In genomic region chr9:91416086-91416712, GRCh38 we compare ENCODE assay signal across 14 cellular contexts. TPM values are rescaled to one million over a fixed set of nuclear protein-coding genes. Genes with fewer than 3 reads are reported as not detected.
DNase-seq lines count a peak whose midpoint lies in the region; ATAC-seq and TF ChIP-seq lines count a peak whose summit lies in the region.
"Had no signal": no experiment of that assay in that cellular context is flagged by ENCODE, and none has a peak within 500 bp of the region (broad histone marks: within the 10 kb centered on the region; RNA-seq: fewer than 3 reads in every experiment).

No MANE protein-coding gene starts in this region.

- 54 to 58% methylated on average over 4 of the region's 4 CpGs for WGBS in GM23248 (ENCODE audit: low coverage in 1 of 2, low lambda C conversion rate in 2 of 2, missing lambda C conversion rate in 2 of 2), 2 experiments

- H3K4me3 ChIP-seq in GM23248: no peak overlapping the region

- no peaks in the 10 kb centered on the region for H3K27me3 ChIP-seq in GM23248 (replicated peaks; ENCODE audit: insufficient read depth)

- peak overlapping the region; percentile 97; the same call in 1 of the 2 replicates for H3K27ac ChIP-seq in GM23248
- no peak overlapping the region for H3K27ac ChIP-seq in substantia nigra (ENCODE audit: low read depth, low read length, poor library complexity, severe bottlenecking)

- peaks cover 10% of the 10 kb centered on the region for H3K36me3 Mint-ChIP-seq in activated naive CD8-positive, alpha-beta T cell treated with anti-CD3 and anti-CD28 coated beads for 36 hours
- H3K36me3 Mint-ChIP-seq in immature natural killer cell: peaks cover 0 to under 1% (median 0%) of the 10 kb centered on the region in 3 donors
- H3K36me3 Mint-ChIP-seq in type B pancreatic cell: peaks cover 6% of the 10 kb centered on the region
- H3K36me3 Mint-ChIP-seq: WTC11 had no signal

- H3K9me3 ChIP-seq in GM23248 (ENCODE audit: low read depth): no peaks in the 10 kb centered on the region

- no peak for ATAC-seq in HG03442 (IDR thresholded peaks at IDR 0.05; ENCODE audit: unreplicated experiment)
- ATAC-seq in HG02884 (IDR thresholded peaks at IDR 0.05; ENCODE audit: unreplicated experiment): no peak
- ATAC-seq: CD8-positive, alpha-beta T cell; WTC11 had no signal

- peaks cover 59% of the 10 kb centered on the region for H3K4me1 ChIP-seq in GM23248 (ENCODE audit: insufficient read depth)

- peaks cover 44% of the 10 kb centered on the region for H3F3A ChIP-seq in GM23248 (ENCODE audit: insufficient read depth)

- in situ Hi-C loops in GM23248 (cut with MboI): no loop called here

- TF ChIP-seq CTCF in type B pancreatic cell (conservative IDR thresholded peaks at IDR 0.05): no peak

- H4K20me1 ChIP-seq in GM23248 (ENCODE audit: insufficient read depth): no peaks in the 10 kb centered on the region

- H2AFZ ChIP-seq in GM23248: no peak overlapping the region

- no peak overlapping the region for H3K4me3 Mint-ChIP-seq in activated naive CD8-positive, alpha-beta T cell treated with anti-CD3 and anti-CD28 coated beads for 36 hours
- peak overlapping the region in 4 of 5 donors; percentile 1 to 50 (median 24) for H3K4me3 Mint-ChIP-seq in immature natural killer cell
- H3K4me3 Mint-ChIP-seq in type B pancreatic cell: no peak overlapping the region
- H3K4me3 Mint-ChIP-seq: CD8-positive, alpha-beta T cell; effector memory CD8-positive, alpha-beta T cell; WTC11 had no signal

- H3K4me1 Mint-ChIP-seq in activated naive CD8-positive, alpha-beta T cell treated with anti-CD3 and anti-CD28 coated beads for 36 hours: peaks cover 50% of the 10 kb centered on the region
- H3K4me1 Mint-ChIP-seq in immature natural killer cell: peaks cover 78 to 97% of the 10 kb centered on the region in 2 donors
- H3K4me1 Mint-ChIP-seq in type B pancreatic cell (ENCODE audit: unreplicated experiment): peaks cover 38% of the 10 kb centered on the region

- H3K4me2 ChIP-seq in GM23248 (ENCODE audit: unreplicated experiment): peak overlapping the region; percentile 63

- peak; percentile 32 for DNase-seq in AG08396 (ENCODE audit: low spot score)
- peak; percentile 81 for DNase-seq in GM23248
- DNase-seq in activated naive CD8-positive, alpha-beta T cell treated with anti-CD3 and anti-CD28 coated beads for 36 hours: no peak
- no peak for DNase-seq in immature natural killer cell
- DNase-seq in substantia nigra (lab: John Stamatoyannopoulos, UW): no peak
- no peak for DNase-seq in type B pancreatic cell (ENCODE audit: extremely low spot score, unreplicated experiment)
- DNase-seq: CD8-positive, alpha-beta T cell; effector memory CD8-positive, alpha-beta T cell; MM.1S; NCI-H345; RPMI8226 had no signal

- no peaks in the 10 kb centered on the region for H3K9me2 ChIP-seq in GM23248 (ENCODE audit: insufficient read depth)

- H3K9me3 Mint-ChIP-seq in activated naive CD8-positive, alpha-beta T cell treated with anti-CD3 and anti-CD28 coated beads for 36 hours: no peaks in the 10 kb centered on the region
- H3K9me3 Mint-ChIP-seq in immature natural killer cell: no peaks in the 10 kb centered on the region
- no peaks in the 10 kb centered on the region for H3K9me3 Mint-ChIP-seq in type B pancreatic cell
- H3K9me3 Mint-ChIP-seq: CD8-positive, alpha-beta T cell; effector memory CD8-positive, alpha-beta T cell; WTC11 had no signal

- peak overlapping the region; percentile 48 for H3K27ac Mint-ChIP-seq in activated naive CD8-positive, alpha-beta T cell treated with anti-CD3 and anti-CD28 coated beads for 36 hours
- H3K27ac Mint-ChIP-seq in immature natural killer cell (peak overlapping the region in 4 of 6 donors; percentile 6 to 68 (median 43)), type B pancreatic cell (no peak overlapping the region)
- H3K27ac Mint-ChIP-seq: CD8-positive, alpha-beta T cell; WTC11 had no signal

- H3K36me3 ChIP-seq in GM23248 (ENCODE audit: low read depth): no peaks in the 10 kb centered on the region

- H3K9ac ChIP-seq in GM23248: peak overlapping the region; percentile 31; the same call in 1 of the 2 replicates

- H3K79me2 ChIP-seq in GM23248 (ENCODE audit: insufficient read depth): peaks cover 98% of the 10 kb centered on the region

- peaks cover 33% of the 10 kb centered on the region for H3K27me3 Mint-ChIP-seq in activated naive CD8-positive, alpha-beta T cell treated with anti-CD3 and anti-CD28 coated beads for 36 hours
- H3K27me3 Mint-ChIP-seq in immature natural killer cell (ENCODE audit: low read depth in 3 of 3): peaks cover 2 to 7% (median 3%) of the 10 kb centered on the region in 3 donors
- no peaks in the 10 kb centered on the region for H3K27me3 Mint-ChIP-seq in type B pancreatic cell

RNA-seq across cellular contexts. Expression of gene NFIL3, which starts 7.4 kb away (rescaled TPM):
- 10.6 and 11.3 TPM in 2 replicates for total RNA-seq in GM23248 (2014; rRNA removed; shearing (Covaris generic))
- polyA plus RNA-seq in GM23248 (2016; fragmentation: Nextera tagmentation; extraction: Ambion mirVana) (5.1 and 5.4 TPM in 2 replicates), immature natural killer cell (10 to 100 TPM in 2 of 3 donors, 1 to 10 TPM in 1; 8.9 to 16.1 (median 14.1) TPM)
- total RNA-seq in activated naive CD8-positive, alpha-beta T cell treated with anti-CD3 and anti-CD28 coated beads for 36 hours: 10 to 100 TPM; 23.8 to 25.7 TPM
- total RNA-seq in type B pancreatic cell (ENCODE audit: low replicate concordance): 30.4 and 71.1 TPM in 2 replicates

RNA-seq across cellular contexts. Expression of gene AUH, which starts 54.5 kb away (rescaled TPM):
- 8.7 and 18.3 TPM in 2 replicates for total RNA-seq in GM23248 (2014; rRNA removed; shearing (Covaris generic))
- polyA plus RNA-seq in GM23248 (2016; fragmentation: Nextera tagmentation; extraction: Ambion mirVana): 8.9 and 9.9 TPM in 2 replicates
- 10 to 100 TPM; 12.4 to 13.2 TPM for total RNA-seq in activated naive CD8-positive, alpha-beta T cell treated with anti-CD3 and anti-CD28 coated beads for 36 hours
- 10 to 100 TPM; 16.9 to 23.2 (median 18.2) TPM for polyA plus RNA-seq in immature natural killer cell
- total RNA-seq in type B pancreatic cell (ENCODE audit: low replicate concordance): 25.0 and 25.9 TPM in 2 replicates

Comparison
In these comparisons a context has a peak if more than half of its experiments do, and no peak if none do; other contexts are left out.
1. DNase-seq: peak in AG08396 (single experiment) and GM23248 (single experiment); none in activated naive CD8-positive, alpha-beta T cell treated with anti-CD3 and anti-CD28 coated beads for 36 hours (single experiment), immature natural killer cell (0 of 3), substantia nigra (0 of 49) and type B pancreatic cell (single experiment).
2. H3K4me3 Mint-ChIP-seq: peak in immature natural killer cell (4 of 5); none in activated naive CD8-positive, alpha-beta T cell treated with anti-CD3 and anti-CD28 coated beads for 36 hours (single experiment) and type B pancreatic cell (single experiment).